13 cellular contexts compared by ENCODE assay signal in genomic region chr4:40311811-40312346, GRCh38. TPM values are rescaled to one million over a fixed set of nuclear protein-coding genes. Genes with fewer than 3 reads are reported as not detected.
DNase-seq lines count a peak whose midpoint lies in the region; ATAC-seq and TF ChIP-seq lines count a peak whose summit lies in the region.
"Had no signal": no experiment of that assay in that cellular context is flagged by ENCODE, and none has a peak within 500 bp of the region (broad histone marks: within the 10 kb centered on the region; RNA-seq: fewer than 3 reads in every experiment).

No MANE protein-coding gene starts in this region.

- CTCF ChIA-PET in activated B cell treated with CpG ODN at 0.5 μM for 24 hours (lab: Charles Lee): interaction anchor here (1.0 to 6.0 kb wide), 7 partner anchors 11 to 255 kb away, joined by 3 to 69 read pairs (median 5); partner anchors contain the start of gene N4BP2

- ATAC-seq in activated B cell treated with CpG ODN at 0.5 μM for 24 hours (ENCODE audit: low read depth): no peak
- ATAC-seq in stimulated activated naive B cell treated with anti-CD40 and anti-IgM and Interleukin-4, amounts not matched to agents 10 μg/mL and 1 μg/mL and 100 μg/mL, for 72 hours (replicated peaks): no peak

- POLR2A ChIA-PET in activated B cell treated with CpG ODN at 0.5 μM for 24 hours (lab: Charles Lee): interaction anchor here (8.3 to 9.8 kb wide), 2 partner anchors 106 to 115 kb away, joined by 64 to 187 read pairs; partner anchors contain the start of gene RHOH

- H3K36me3 Mint-ChIP-seq in activated T-cell treated with anti-CD3 and anti-CD28 coated beads, Interleukin-2, amount 50 U/mL, for 24 hours (ENCODE audit: low read depth): no peaks in the 10 kb centered on the region
- no peaks in the 10 kb centered on the region for H3K36me3 Mint-ChIP-seq in activated B cell treated with CpG ODN at 0.5 μM for 24 hours (ENCODE audit: low read depth)
- H3K36me3 Mint-ChIP-seq in stimulated activated naive B cell treated with anti-CD40 and anti-IgM and Interleukin-4, amounts not matched to agents 10 μg/mL and 1 μg/mL and 100 μg/mL, for 72 hours: no peaks in the 10 kb centered on the region

- no peaks in the 10 kb centered on the region for H3K9me3 Mint-ChIP-seq in activated T-cell treated with anti-CD3 and anti-CD28 coated beads, Interleukin-2, amount 50 U/mL, for 24 hours
- H3K9me3 Mint-ChIP-seq in activated B cell treated with CpG ODN at 0.5 μM for 24 hours: no peaks in the 10 kb centered on the region
- no peaks in the 10 kb centered on the region for H3K9me3 Mint-ChIP-seq in stimulated activated naive B cell treated with anti-CD40 and anti-IgM and Interleukin-4, amounts not matched to agents 10 μg/mL and 1 μg/mL and 100 μg/mL, for 72 hours

- peaks cover 84% of the 10 kb centered on the region for H3K4me1 Mint-ChIP-seq in activated T-cell treated with anti-CD3 and anti-CD28 coated beads, Interleukin-2, amount 50 U/mL, for 24 hours (ENCODE audit: low read depth)
- H3K4me1 Mint-ChIP-seq in activated B cell treated with CpG ODN at 0.5 μM for 24 hours: peaks cover 63% of the 10 kb centered on the region
- H3K4me1 Mint-ChIP-seq in stimulated activated naive B cell treated with anti-CD40 and anti-IgM and Interleukin-4, amounts not matched to agents 10 μg/mL and 1 μg/mL and 100 μg/mL, for 72 hours: peaks cover 41 to 50% of the 10 kb centered on the region in 2 donors

- DNase-seq in activated T-cell treated with anti-CD3 and anti-CD28 coated beads, Interleukin-2, amount 50 U/mL, for 24 hours: no peak
- DNase-seq in activated T-cell treated with anti-CD3 and anti-CD28 coated beads, Interleukin-2, amount 50 U/mL, for 1 hour: no peak
- DNase-seq in activated B cell treated with CpG ODN at 0.5 μM for 24 hours (no peak), fibroblast of villous mesenchyme (ENCODE audit: low read depth) (peak; percentile 58), DMS153 (lab: John Stamatoyannopoulos, UW) (no peak), NCI-H187 (lab: John Stamatoyannopoulos, UW) (no peak)
- no peak for DNase-seq in stimulated activated naive B cell treated with anti-CD40 and anti-IgM and Interleukin-4, amounts not matched to agents 10 μg/mL and 1 μg/mL and 100 μg/mL, for 72 hours
- no peak for DNase-seq in stimulated activated CD4-positive, alpha-beta T cell treated with anti-CD3 and anti-CD28 coated beads, Interleukin-4, amount 100 ng/mL, for 4 hours
- DNase-seq: amniotic stem cell, NCI-H446, SHP77, trophoblast cell had no signal

- H3K27ac Mint-ChIP-seq in activated T-cell treated with anti-CD3 and anti-CD28 coated beads, Interleukin-2, amount 50 U/mL, for 24 hours: peak overlapping the region; percentile 45
- no peak overlapping the region for H3K27ac Mint-ChIP-seq in activated B cell treated with CpG ODN at 0.5 μM for 24 hours
- H3K27ac Mint-ChIP-seq in stimulated activated naive B cell treated with anti-CD40 and anti-IgM and Interleukin-4, amounts not matched to agents 10 μg/mL and 1 μg/mL and 100 μg/mL, for 72 hours: peak overlapping the region; percentile 16

- TF ChIP-seq CTCF in activated B cell treated with CpG ODN at 0.5 μM for 24 hours (IDR thresholded peaks at IDR 0.05) (no peak), fibroblast of villous mesenchyme (IDR thresholded peaks at IDR 0.05; ENCODE audit: insufficient read depth, low read depth, low read length) (no peak)

- H3K4me3 ChIP-seq in fibroblast of villous mesenchyme (ENCODE audit: low read depth, low read length): no peak overlapping the region
- H3K4me3 ChIP-seq: lung had no signal

- no peaks in the 10 kb centered on the region for H3K27me3 Mint-ChIP-seq in activated T-cell treated with anti-CD3 and anti-CD28 coated beads, Interleukin-2, amount 50 U/mL, for 24 hours
- no peaks in the 10 kb centered on the region for H3K27me3 Mint-ChIP-seq in activated B cell treated with CpG ODN at 0.5 μM for 24 hours
- H3K27me3 Mint-ChIP-seq in stimulated activated naive B cell treated with anti-CD40 and anti-IgM and Interleukin-4, amounts not matched to agents 10 μg/mL and 1 μg/mL and 100 μg/mL, for 72 hours: no peaks in the 10 kb centered on the region

- H3K4me3 Mint-ChIP-seq in activated T-cell treated with anti-CD3 and anti-CD28 coated beads, Interleukin-2, amount 50 U/mL, for 24 hours: peak overlapping the region; percentile 23
- H3K4me3 Mint-ChIP-seq in activated B cell treated with CpG ODN at 0.5 μM for 24 hours: peak overlapping the region; percentile 3
- no peak overlapping the region for H3K4me3 Mint-ChIP-seq in stimulated activated naive B cell treated with anti-CD40 and anti-IgM and Interleukin-4, amounts not matched to agents 10 μg/mL and 1 μg/mL and 100 μg/mL, for 72 hours

- intact Hi-C loops in activated B cell treated with CpG ODN at 0.5 μM for 24 hours (cut with micrococcal nuclease): no loop called here

RNA-seq across cellular contexts. Expression of gene CHRNA9, which starts 23.3 kb away (rescaled TPM):
- total RNA-seq in activated B cell treated with CpG ODN at 0.5 μM for 24 hours (0.16 TPM in 1 of 2 replicates, not detected in the other), fibroblast of villous mesenchyme (under 0.01 TPM in 1 of 2 replicates, not detected in the other)

Comparison
In these comparisons a context has a peak if more than half of its experiments do, and no peak if none do; other contexts are left out.
1. H3K4me3 Mint-ChIP-seq: peak in activated T-cell treated with anti-CD3 and anti-CD28 coated beads, Interleukin-2, amount 50 U/mL, for 24 hours (single experiment) and activated B cell treated with CpG ODN at 0.5 μM for 24 hours (single experiment); none in stimulated activated naive B cell treated with anti-CD40 and anti-IgM and Interleukin-4, amounts not matched to agents 10 μg/mL and 1 μg/mL and 100 μg/mL, for 72 hours (0 of 2).